ENCODE assay signal across 1 cellular context in the genomic region with DNA sequence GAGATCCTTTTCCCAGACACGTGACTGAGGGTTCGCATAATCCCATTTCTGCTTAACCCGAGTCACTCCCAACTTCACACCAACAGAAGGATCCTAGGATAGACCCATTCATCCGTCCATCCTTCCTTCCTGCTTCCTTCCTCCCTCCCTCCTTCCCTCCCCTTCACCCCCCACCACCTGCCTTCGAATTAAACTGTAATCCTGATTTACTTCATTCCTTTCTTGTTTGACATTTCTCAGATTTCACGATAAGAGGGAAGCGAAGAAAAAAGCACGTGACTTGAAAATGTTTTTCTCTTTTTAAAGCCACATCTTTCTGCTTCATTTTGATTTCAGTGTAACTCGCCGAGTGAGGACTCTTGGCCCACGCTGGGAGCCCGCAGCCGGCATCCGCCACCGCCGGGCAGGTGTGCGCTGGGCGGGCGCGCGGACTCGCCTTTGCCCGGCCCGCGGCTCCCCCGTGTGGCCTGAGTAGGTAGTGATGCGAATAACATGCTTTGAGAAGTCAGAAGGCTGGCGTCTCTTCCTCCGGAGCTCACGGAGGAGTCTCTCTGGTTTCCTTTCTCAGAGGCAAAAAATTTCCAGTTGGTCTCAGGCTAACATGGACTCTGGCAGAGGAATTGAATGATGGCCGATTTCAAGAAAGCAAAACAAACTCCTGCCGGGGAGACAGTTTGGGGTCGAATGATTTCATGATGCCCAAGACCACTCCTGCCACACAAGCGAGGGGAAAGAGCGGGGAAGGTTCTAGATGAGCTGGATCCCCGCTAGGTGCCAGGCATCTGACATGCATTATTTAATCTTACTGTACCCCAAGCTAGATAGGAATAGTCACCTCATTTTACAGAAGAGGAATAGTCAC.
TF ChIP-seq lines count a peak whose summit lies in the region.

No MANE protein-coding gene starts in this region.

TF ChIP-seq in K562, 482 proteins besides CTCF, POLR2A, EP300 and RAD21 (continued from another document and continues in another):
- TF ChIP-seq, protein P1, sequence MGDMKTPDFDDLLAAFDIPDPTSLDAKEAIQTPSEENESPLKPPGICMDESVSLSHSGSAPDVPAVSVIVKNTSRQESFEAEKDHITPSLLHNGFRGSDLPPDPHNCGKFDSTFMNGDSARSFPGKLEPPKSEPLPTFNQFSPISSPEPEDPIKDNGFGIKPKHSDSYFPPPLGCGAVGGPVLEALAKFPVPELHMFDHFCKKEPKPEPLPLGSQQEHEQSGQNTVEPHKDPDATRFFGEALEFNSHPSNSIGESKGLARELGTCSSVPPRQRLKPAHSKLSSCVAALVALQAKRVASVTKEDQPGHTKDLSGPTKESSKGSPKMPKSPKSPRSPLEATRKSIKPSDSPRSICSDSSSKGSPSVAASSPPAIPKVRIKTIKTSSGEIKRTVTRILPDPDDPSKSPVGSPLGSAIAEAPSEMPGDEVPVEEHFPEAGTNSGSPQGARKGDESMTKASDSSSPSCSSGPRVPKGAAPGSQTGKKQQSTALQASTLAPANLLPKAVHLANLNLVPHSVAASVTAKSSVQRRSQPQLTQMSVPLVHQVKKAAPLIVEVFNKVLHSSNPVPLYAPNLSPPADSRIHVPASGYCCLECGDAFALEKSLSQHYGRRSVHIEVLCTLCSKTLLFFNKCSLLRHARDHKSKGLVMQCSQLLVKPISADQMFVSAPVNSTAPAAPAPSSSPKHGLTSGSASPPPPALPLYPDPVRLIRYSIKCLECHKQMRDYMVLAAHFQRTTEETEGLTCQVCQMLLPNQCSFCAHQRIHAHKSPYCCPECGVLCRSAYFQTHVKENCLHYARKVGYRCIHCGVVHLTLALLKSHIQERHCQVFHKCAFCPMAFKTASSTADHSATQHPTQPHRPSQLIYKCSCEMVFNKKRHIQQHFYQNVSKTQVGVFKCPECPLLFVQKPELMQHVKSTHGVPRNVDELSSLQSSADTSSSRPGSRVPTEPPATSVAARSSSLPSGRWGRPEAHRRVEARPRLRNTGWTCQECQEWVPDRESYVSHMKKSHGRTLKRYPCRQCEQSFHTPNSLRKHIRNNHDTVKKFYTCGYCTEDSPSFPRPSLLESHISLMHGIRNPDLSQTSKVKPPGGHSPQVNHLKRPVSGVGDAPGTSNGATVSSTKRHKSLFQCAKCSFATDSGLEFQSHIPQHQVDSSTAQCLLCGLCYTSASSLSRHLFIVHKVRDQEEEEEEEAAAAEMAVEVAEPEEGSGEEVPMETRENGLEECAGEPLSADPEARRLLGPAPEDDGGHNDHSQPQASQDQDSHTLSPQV (IDR thresholded peaks at IDR 0.05) = no peak
- TF ChIP-seq, protein P2, sequence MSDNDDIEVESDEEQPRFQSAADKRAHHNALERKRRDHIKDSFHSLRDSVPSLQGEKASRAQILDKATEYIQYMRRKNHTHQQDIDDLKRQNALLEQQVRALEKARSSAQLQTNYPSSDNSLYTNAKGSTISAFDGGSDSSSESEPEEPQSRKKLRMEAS (CRISPR knock-in tag; IDR thresholded peaks at IDR 0.05) = peak; percentile 40; the same call in 1 of the 2 replicates
- TF ChIP-seq, protein P3, sequence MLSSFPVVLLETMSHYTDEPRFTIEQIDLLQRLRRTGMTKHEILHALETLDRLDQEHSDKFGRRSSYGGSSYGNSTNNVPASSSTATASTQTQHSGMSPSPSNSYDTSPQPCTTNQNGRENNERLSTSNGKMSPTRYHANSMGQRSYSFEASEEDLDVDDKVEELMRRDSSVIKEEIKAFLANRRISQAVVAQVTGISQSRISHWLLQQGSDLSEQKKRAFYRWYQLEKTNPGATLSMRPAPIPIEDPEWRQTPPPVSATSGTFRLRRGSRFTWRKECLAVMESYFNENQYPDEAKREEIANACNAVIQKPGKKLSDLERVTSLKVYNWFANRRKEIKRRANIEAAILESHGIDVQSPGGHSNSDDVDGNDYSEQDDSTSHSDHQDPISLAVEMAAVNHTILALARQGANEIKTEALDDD (IDR thresholded peaks at IDR 0.05) = no peak
- TF ChIP-seq RAD51 (IDR thresholded peaks at IDR 0.05; ENCODE audit: borderline replicate concordance, low read depth) = peak; percentile 51; the same call in 1 of the 2 replicates
- TF ChIP-seq, protein P4, sequence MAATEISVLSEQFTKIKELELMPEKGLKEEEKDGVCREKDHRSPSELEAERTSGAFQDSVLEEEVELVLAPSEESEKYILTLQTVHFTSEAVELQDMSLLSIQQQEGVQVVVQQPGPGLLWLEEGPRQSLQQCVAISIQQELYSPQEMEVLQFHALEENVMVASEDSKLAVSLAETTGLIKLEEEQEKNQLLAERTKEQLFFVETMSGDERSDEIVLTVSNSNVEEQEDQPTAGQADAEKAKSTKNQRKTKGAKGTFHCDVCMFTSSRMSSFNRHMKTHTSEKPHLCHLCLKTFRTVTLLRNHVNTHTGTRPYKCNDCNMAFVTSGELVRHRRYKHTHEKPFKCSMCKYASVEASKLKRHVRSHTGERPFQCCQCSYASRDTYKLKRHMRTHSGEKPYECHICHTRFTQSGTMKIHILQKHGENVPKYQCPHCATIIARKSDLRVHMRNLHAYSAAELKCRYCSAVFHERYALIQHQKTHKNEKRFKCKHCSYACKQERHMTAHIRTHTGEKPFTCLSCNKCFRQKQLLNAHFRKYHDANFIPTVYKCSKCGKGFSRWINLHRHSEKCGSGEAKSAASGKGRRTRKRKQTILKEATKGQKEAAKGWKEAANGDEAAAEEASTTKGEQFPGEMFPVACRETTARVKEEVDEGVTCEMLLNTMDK (IDR thresholded peaks at IDR 0.05; ENCODE audit: borderline replicate concordance, insufficient read depth, low read depth, low read length, poor library complexity, severe bottlenecking) = peak; percentile 26
- 0 out of 2 replicates have a peak, but pooled peaks have one; percentile 10 for TF ChIP-seq GATA2 (CRISPR knock-in tag; IDR thresholded peaks at IDR 0.05)
- no peak for TF ChIP-seq ZNF121 (CRISPR knock-in tag; conservative IDR thresholded peaks at IDR 0.05)
- TF ChIP-seq, protein P5, sequence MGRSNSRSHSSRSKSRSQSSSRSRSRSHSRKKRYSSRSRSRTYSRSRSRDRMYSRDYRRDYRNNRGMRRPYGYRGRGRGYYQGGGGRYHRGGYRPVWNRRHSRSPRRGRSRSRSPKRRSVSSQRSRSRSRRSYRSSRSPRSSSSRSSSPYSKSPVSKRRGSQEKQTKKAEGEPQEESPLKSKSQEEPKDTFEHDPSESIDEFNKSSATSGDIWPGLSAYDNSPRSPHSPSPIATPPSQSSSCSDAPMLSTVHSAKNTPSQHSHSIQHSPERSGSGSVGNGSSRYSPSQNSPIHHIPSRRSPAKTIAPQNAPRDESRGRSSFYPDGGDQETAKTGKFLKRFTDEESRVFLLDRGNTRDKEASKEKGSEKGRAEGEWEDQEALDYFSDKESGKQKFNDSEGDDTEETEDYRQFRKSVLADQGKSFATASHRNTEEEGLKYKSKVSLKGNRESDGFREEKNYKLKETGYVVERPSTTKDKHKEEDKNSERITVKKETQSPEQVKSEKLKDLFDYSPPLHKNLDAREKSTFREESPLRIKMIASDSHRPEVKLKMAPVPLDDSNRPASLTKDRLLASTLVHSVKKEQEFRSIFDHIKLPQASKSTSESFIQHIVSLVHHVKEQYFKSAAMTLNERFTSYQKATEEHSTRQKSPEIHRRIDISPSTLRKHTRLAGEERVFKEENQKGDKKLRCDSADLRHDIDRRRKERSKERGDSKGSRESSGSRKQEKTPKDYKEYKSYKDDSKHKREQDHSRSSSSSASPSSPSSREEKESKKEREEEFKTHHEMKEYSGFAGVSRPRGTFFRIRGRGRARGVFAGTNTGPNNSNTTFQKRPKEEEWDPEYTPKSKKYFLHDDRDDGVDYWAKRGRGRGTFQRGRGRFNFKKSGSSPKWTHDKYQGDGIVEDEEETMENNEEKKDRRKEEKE (IDR thresholded peaks at IDR 0.05; ENCODE audit: borderline replicate concordance in 1 of 2, control insufficient read depth in 1 of 2, low read depth in 2 of 2, low read length in 1 of 2) = no peak
- peak; percentile 78; the same call in 1 of the 2 replicates for TF ChIP-seq STAG1 (CRISPR knock-in tag; IDR thresholded peaks at IDR 0.05; ENCODE audit: borderline replicate concordance)
- TF ChIP-seq FOXJ2 (tag; IDR thresholded peaks at IDR 0.05) = no peak
- TF ChIP-seq, protein P6, sequence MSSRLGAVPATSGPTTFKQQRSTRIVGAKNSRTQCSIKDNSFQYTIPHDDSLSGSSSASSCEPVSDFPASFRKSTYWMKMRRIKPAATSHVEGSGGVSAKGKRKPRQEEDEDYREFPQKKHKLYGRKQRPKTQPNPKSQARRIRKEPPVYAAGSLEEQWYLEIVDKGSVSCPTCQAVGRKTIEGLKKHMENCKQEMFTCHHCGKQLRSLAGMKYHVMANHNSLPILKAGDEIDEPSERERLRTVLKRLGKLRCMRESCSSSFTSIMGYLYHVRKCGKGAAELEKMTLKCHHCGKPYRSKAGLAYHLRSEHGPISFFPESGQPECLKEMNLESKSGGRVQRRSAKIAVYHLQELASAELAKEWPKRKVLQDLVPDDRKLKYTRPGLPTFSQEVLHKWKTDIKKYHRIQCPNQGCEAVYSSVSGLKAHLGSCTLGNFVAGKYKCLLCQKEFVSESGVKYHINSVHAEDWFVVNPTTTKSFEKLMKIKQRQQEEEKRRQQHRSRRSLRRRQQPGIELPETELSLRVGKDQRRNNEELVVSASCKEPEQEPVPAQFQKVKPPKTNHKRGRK (tag; IDR thresholded peaks at IDR 0.05) = peak; percentile 46; the same call in 1 of the 2 replicates
- no peak for TF ChIP-seq EZH2 (IDR thresholded peaks at IDR 0.05; ENCODE audit: borderline replicate concordance, low read depth, low read length)
- TF ChIP-seq, protein P7, sequence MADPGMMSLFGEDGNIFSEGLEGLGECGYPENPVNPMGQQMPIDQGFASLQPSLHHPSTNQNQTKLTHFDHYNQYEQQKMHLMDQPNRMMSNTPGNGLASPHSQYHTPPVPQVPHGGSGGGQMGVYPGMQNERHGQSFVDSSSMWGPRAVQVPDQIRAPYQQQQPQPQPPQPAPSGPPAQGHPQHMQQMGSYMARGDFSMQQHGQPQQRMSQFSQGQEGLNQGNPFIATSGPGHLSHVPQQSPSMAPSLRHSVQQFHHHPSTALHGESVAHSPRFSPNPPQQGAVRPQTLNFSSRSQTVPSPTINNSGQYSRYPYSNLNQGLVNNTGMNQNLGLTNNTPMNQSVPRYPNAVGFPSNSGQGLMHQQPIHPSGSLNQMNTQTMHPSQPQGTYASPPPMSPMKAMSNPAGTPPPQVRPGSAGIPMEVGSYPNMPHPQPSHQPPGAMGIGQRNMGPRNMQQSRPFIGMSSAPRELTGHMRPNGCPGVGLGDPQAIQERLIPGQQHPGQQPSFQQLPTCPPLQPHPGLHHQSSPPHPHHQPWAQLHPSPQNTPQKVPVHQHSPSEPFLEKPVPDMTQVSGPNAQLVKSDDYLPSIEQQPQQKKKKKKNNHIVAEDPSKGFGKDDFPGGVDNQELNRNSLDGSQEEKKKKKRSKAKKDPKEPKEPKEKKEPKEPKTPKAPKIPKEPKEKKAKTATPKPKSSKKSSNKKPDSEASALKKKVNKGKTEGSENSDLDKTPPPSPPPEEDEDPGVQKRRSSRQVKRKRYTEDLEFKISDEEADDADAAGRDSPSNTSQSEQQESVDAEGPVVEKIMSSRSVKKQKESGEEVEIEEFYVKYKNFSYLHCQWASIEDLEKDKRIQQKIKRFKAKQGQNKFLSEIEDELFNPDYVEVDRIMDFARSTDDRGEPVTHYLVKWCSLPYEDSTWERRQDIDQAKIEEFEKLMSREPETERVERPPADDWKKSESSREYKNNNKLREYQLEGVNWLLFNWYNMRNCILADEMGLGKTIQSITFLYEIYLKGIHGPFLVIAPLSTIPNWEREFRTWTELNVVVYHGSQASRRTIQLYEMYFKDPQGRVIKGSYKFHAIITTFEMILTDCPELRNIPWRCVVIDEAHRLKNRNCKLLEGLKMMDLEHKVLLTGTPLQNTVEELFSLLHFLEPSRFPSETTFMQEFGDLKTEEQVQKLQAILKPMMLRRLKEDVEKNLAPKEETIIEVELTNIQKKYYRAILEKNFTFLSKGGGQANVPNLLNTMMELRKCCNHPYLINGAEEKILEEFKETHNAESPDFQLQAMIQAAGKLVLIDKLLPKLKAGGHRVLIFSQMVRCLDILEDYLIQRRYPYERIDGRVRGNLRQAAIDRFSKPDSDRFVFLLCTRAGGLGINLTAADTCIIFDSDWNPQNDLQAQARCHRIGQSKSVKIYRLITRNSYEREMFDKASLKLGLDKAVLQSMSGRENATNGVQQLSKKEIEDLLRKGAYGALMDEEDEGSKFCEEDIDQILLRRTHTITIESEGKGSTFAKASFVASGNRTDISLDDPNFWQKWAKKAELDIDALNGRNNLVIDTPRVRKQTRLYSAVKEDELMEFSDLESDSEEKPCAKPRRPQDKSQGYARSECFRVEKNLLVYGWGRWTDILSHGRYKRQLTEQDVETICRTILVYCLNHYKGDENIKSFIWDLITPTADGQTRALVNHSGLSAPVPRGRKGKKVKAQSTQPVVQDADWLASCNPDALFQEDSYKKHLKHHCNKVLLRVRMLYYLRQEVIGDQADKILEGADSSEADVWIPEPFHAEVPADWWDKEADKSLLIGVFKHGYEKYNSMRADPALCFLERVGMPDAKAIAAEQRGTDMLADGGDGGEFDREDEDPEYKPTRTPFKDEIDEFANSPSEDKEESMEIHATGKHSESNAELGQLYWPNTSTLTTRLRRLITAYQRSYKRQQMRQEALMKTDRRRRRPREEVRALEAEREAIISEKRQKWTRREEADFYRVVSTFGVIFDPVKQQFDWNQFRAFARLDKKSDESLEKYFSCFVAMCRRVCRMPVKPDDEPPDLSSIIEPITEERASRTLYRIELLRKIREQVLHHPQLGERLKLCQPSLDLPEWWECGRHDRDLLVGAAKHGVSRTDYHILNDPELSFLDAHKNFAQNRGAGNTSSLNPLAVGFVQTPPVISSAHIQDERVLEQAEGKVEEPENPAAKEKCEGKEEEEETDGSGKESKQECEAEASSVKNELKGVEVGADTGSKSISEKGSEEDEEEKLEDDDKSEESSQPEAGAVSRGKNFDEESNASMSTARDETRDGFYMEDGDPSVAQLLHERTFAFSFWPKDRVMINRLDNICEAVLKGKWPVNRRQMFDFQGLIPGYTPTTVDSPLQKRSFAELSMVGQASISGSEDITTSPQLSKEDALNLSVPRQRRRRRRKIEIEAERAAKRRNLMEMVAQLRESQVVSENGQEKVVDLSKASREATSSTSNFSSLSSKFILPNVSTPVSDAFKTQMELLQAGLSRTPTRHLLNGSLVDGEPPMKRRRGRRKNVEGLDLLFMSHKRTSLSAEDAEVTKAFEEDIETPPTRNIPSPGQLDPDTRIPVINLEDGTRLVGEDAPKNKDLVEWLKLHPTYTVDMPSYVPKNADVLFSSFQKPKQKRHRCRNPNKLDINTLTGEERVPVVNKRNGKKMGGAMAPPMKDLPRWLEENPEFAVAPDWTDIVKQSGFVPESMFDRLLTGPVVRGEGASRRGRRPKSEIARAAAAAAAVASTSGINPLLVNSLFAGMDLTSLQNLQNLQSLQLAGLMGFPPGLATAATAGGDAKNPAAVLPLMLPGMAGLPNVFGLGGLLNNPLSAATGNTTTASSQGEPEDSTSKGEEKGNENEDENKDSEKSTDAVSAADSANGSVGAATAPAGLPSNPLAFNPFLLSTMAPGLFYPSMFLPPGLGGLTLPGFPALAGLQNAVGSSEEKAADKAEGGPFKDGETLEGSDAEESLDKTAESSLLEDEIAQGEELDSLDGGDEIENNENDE (IDR thresholded peaks at IDR 0.05; ENCODE audit: low read depth, low read length) = no peak
